In the genomic region with DNA sequence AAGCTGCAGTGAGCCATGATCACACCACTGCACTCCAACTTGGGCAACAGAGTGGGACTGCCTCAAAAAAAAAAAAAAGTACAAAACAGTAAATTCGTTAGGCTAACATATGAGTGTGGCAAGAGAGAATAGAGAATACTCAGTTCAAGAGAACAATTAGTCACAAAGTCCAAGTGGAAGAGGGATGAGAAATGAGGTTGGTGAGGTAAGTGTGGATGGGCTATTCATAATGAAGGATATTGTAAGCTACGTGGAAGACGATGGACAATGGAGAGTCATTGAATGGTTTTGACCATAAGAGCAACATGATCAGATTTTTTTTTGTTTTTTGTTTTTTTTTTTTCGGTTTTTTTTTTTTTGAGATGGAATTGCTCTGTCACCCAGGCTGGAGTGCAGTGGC, we compare ENCODE assay signal across 22 cellular contexts.
"Had no signal": no experiment of that assay in that cellular context is flagged by ENCODE, and none has a peak within 500 bp of the region (broad histone marks: within the 10 kb centered on the region; RNA-seq: fewer than 3 reads in every experiment).

No MANE protein-coding gene starts in this region.

- ATAC-seq: foreskin keratinocyte, gastrocnemius medialis, heart left ventricle had no signal

- H3K27me3 Mint-ChIP-seq: activated CD4-positive, alpha-beta memory T cell treated with anti-CD3 and anti-CD28 coated beads for 36 hours; activated naive CD4-positive, alpha-beta T cell treated with anti-CD3 and anti-CD28 coated beads, Interleukin-2, amount 50 U/mL, for 24 hours; activated naive CD8-positive, alpha-beta T cell treated with anti-CD3 and anti-CD28 coated beads, Interleukin-2, amount 10 ng/mL, durations not matched to agents 7 days and 5 days; brain had no signal

- H3K9me3 Mint-ChIP-seq: activated CD4-positive, alpha-beta memory T cell treated with anti-CD3 and anti-CD28 coated beads for 36 hours; activated naive CD4-positive, alpha-beta T cell treated with anti-CD3 and anti-CD28 coated beads for 36 hours; activated naive CD4-positive, alpha-beta T cell treated with anti-CD3 and anti-CD28 coated beads, Interleukin-2, amount 50 U/mL, for 24 hours; activated naive CD8-positive, alpha-beta T cell treated with anti-CD3 and anti-CD28 coated beads, Interleukin-2, amount 10 ng/mL, durations not matched to agents 7 days and 5 days had no signal

- H3K4me1 Mint-ChIP-seq: activated naive CD4-positive, alpha-beta T cell treated with anti-CD3 and anti-CD28 coated beads, Interleukin-2, amount 50 U/mL, for 24 hours; activated naive CD8-positive, alpha-beta T cell treated with anti-CD3 and anti-CD28 coated beads, Interleukin-2, amount 10 ng/mL, durations not matched to agents 7 days and 5 days; brain; endodermal cell had no signal

- DNase-seq: activated CD4-positive, alpha-beta memory T cell treated with anti-CD3 and anti-CD28 coated beads for 36 hours; activated CD4-positive, alpha-beta T cell treated with anti-CD3 and anti-CD28 coated beads for 1 hour; activated CD4-positive, alpha-beta T cell treated with anti-CD3 and anti-CD28 coated beads for 48 hours; activated CD8-positive, alpha-beta memory T cell treated with anti-CD3 and anti-CD28 coated beads for 24 hours; activated effector memory CD4-positive, alpha-beta T cell treated with Interleukin-2 at 50 U/mL for 16 hours; activated gamma-delta T cell treated with Interleukin-2 at 50 U/mL for 16 hours; activated naive CD4-positive, alpha-beta T cell treated with anti-CD3 and anti-CD28 coated beads for 36 hours; activated naive CD8-positive, alpha-beta T cell treated with anti-CD3 and anti-CD28 coated beads, Interleukin-2, amount 10 ng/mL, durations not matched to agents 7 days and 5 days; activated T-cell treated with anti-CD3 and anti-CD28 coated beads, Interleukin-2, amount 50 U/mL, for 48 hours; central memory CD4-positive, alpha-beta T cell; cerebellar nuclear complex; colonic mucosa; effector CD8-positive, alpha-beta T cell; endodermal cell; erythroblast; foreskin keratinocyte; gastrocnemius medialis; glutamatergic neuron; heart left ventricle; T-helper 2 cell had no signal

- H3K4me3 Mint-ChIP-seq: activated CD4-positive, alpha-beta memory T cell treated with anti-CD3 and anti-CD28 coated beads for 36 hours; activated naive CD4-positive, alpha-beta T cell treated with anti-CD3 and anti-CD28 coated beads for 36 hours; activated naive CD4-positive, alpha-beta T cell treated with anti-CD3 and anti-CD28 coated beads, Interleukin-2, amount 50 U/mL, for 24 hours; activated naive CD8-positive, alpha-beta T cell treated with anti-CD3 and anti-CD28 coated beads, Interleukin-2, amount 10 ng/mL, durations not matched to agents 7 days and 5 days; brain; endodermal cell had no signal

- H3K27ac Mint-ChIP-seq: activated CD4-positive, alpha-beta memory T cell treated with anti-CD3 and anti-CD28 coated beads for 36 hours; activated naive CD4-positive, alpha-beta T cell treated with anti-CD3 and anti-CD28 coated beads for 36 hours; activated naive CD4-positive, alpha-beta T cell treated with anti-CD3 and anti-CD28 coated beads, Interleukin-2, amount 50 U/mL, for 24 hours; activated naive CD8-positive, alpha-beta T cell treated with anti-CD3 and anti-CD28 coated beads, Interleukin-2, amount 10 ng/mL, durations not matched to agents 7 days and 5 days; brain; endodermal cell had no signal
